ENCODE assay signal across 1 cellular context in genomic region chr3:123767020-123767394, GRCh38.
TF ChIP-seq lines count a peak whose summit lies in the region.

No MANE protein-coding gene starts in this region.

TF ChIP-seq in GM23338, 12 proteins besides CTCF, POLR2A, EP300 and RAD21 (continued from another document):
- no peak for TF ChIP-seq REST (IDR thresholded peaks at IDR 0.05; ENCODE audit: unreplicated experiment)
